22 cellular contexts compared by ENCODE assay signal in the genomic region with DNA sequence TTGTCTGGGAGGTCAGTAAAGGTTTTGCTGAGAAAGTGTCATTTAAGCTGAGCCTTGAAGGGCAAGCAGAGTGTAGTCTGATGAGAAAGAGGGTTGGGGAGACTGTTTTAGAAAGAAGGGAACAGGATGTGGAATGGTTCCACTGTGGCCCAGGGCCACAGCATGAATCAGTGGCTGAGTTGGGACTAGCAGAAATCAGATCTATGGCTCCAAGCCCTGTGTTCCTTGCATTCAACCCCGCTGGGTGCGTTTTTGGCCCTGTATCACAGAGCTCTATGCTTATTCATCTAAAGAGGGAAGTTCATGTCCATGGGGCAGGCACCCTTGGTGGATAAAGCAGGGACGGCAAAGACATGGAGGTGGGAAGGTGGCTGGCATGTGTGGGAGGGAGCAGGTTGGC.
"Had no signal": no experiment of that assay in that cellular context is flagged by ENCODE, and none has a peak within 500 bp of the region (broad histone marks: within the 10 kb centered on the region; RNA-seq: fewer than 3 reads in every experiment).

No MANE protein-coding gene starts in this region.

- H3K27ac Mint-ChIP-seq: endodermal cell; memory B cell; mesothelial cell of epicardium; natural killer cell; stimulated activated naive B cell treated with anti-CD40 and anti-IgM and Interleukin-4, amounts not matched to agents 10 μg/mL and 1 μg/mL and 100 μg/mL, for 72 hours; stimulated activated naive CD8-positive, alpha-beta T cell treated with anti-CD3 and anti-CD28 coated beads, Interleukin-15, amount 100 ng/mL, for 72 hours had no signal

- H3K36me3 ChIP-seq: gastroesophageal sphincter, left ventricle myocardium inferior, lower lobe of right lung, right atrium auricular region, sigmoid colon, tibial nerve, upper lobe of right lung had no signal

- H3K9me3 Mint-ChIP-seq: endodermal cell; memory B cell; mesothelial cell of epicardium; natural killer cell; stimulated activated naive B cell treated with anti-CD40 and anti-IgM and Interleukin-4, amounts not matched to agents 10 μg/mL and 1 μg/mL and 100 μg/mL, for 72 hours; stimulated activated naive CD8-positive, alpha-beta T cell treated with anti-CD3 and anti-CD28 coated beads, Interleukin-15, amount 100 ng/mL, for 72 hours had no signal

- H3K27me3 ChIP-seq: gastroesophageal sphincter, right atrium auricular region, sigmoid colon, testis, tibial nerve, upper lobe of right lung had no signal

- H3K4me3 Mint-ChIP-seq: endodermal cell; memory B cell; mesothelial cell of epicardium; natural killer cell; stimulated activated naive B cell treated with anti-CD40 and anti-IgM and Interleukin-4, amounts not matched to agents 10 μg/mL and 1 μg/mL and 100 μg/mL, for 72 hours; stimulated activated naive CD8-positive, alpha-beta T cell treated with anti-CD3 and anti-CD28 coated beads, Interleukin-15, amount 100 ng/mL, for 72 hours had no signal

- DNase-seq: effector CD4-positive, alpha-beta T cell; endodermal cell; erythroblast; glutamatergic neuron; islet precursor cell; left ventricle myocardium inferior; lower lobe of right lung; natural killer cell; sigmoid colon; stimulated activated CD4-positive, alpha-beta T cell treated with anti-CD3 and anti-CD28 coated beads, Interleukin-2, amount 100 ng/mL, for 24 hours; stimulated activated CD4-positive, alpha-beta T cell treated with anti-CD3 and anti-CD28 coated beads, Interleukin-4, amount 100 ng/mL, for 4 hours; stimulated activated naive B cell treated with anti-CD40 and anti-IgM and Interleukin-4, amounts not matched to agents 10 μg/mL and 1 μg/mL and 100 μg/mL, for 72 hours; stimulated activated naive CD8-positive, alpha-beta T cell treated with anti-CD3 and anti-CD28 coated beads, Interleukin-15, amount 100 ng/mL, for 72 hours; testis; upper lobe of right lung had no signal

- H3K4me3 ChIP-seq: coronary artery, gastroesophageal sphincter, left ventricle myocardium inferior, lower lobe of right lung, right atrium auricular region, sigmoid colon, skin epidermis, testis, tibial nerve, upper lobe of right lung had no signal

- ATAC-seq: gastroesophageal sphincter; lower lobe of right lung; natural killer cell; stimulated activated naive B cell treated with anti-CD40 and anti-IgM and Interleukin-4, amounts not matched to agents 10 μg/mL and 1 μg/mL and 100 μg/mL, for 72 hours; stimulated activated naive CD8-positive, alpha-beta T cell treated with anti-CD3 and anti-CD28 coated beads, Interleukin-15, amount 100 ng/mL, for 72 hours; upper lobe of right lung had no signal

- H3K4me1 Mint-ChIP-seq: endodermal cell; natural killer cell; stimulated activated naive CD8-positive, alpha-beta T cell treated with anti-CD3 and anti-CD28 coated beads, Interleukin-15, amount 100 ng/mL, for 72 hours had no signal

- H3K9me3 ChIP-seq: gastroesophageal sphincter, left ventricle myocardium inferior, lower lobe of right lung, right atrium auricular region, sigmoid colon, testis, tibial nerve, upper lobe of right lung had no signal

- H3K36me3 Mint-ChIP-seq: memory B cell; mesothelial cell of epicardium; natural killer cell; stimulated activated naive B cell treated with anti-CD40 and anti-IgM and Interleukin-4, amounts not matched to agents 10 μg/mL and 1 μg/mL and 100 μg/mL, for 72 hours had no signal
